1 cellular context compared by ENCODE assay signal in the genomic region with DNA sequence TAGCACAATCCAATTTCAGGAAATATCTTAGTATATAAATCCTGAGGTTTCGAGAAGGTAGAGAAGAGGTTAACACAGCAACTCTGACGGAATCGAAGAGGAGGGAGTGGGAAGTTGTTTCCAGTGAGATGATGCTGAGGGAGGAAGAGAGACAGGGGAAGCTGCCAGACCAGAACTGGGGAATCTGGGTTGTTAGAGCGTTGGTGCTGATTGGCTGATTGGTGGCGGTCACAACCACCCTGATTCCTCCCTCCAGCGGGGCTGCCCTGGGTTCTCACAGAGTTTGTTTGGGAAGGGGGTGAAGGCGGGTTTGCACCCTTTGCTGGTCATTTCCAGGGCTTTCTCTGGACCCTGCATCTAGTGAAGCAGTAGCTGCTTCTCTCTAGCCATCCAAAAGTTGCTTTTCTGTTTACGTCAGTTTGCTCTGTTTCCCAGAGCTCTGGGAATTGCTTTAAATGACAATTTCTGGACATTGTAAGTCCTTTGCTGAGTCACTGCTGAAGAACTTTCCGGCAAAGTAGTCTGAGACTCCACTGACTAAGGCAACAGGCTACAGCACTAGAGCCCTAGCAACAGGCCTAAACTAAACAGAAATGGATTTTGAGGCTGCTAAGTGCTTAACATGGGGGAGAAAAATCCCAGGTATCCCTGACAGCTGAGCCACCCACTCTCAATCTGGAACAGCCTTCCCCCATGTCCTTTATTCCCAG.
TF ChIP-seq lines count a peak whose summit lies in the region.

No MANE protein-coding gene starts in this region.

TF ChIP-seq in endothelial cell of umbilical vein, 7 proteins besides CTCF, POLR2A, EP300 and RAD21 (continued from another document):
- no peak for TF ChIP-seq FOS (IDR thresholded peaks at IDR 0.05; ENCODE audit: borderline replicate concordance, insufficient read depth, low read length)
